Comparison of ENCODE assay signal across 8 cellular contexts in genomic region chr10:102641398-102641797, GRCh38. TPM values are rescaled to one million over a fixed set of nuclear protein-coding genes. Genes with fewer than 3 reads are reported as not detected.
A peak's percentile ranks its signal among the peaks of the same experiment; 100 is the strongest.
DNase-seq lines count a peak whose midpoint lies in the region; ATAC-seq and TF ChIP-seq lines count a peak whose summit lies in the region.

No MANE protein-coding gene starts in this region.

- no peaks in the 10 kb centered on the region for H3K9me3 Mint-ChIP-seq in T-helper 2 cell treated with Interferon-gamma antibody and Interleukin-4, amounts not matched to agents 5 μg/mL and 100 μg/mL, for 36 hours
- H3K9me3 Mint-ChIP-seq in WTC11: peaks cover 3% of the 10 kb centered on the region; the same call in 1 of the 2 replicates

- H3K36me3 Mint-ChIP-seq in T-helper 2 cell treated with Interferon-gamma antibody and Interleukin-4, amounts not matched to agents 5 μg/mL and 100 μg/mL, for 36 hours (ENCODE audit: low read depth): peaks cover 13% of the 10 kb centered on the region
- no peaks in the 10 kb centered on the region for H3K36me3 Mint-ChIP-seq in WTC11

- H3K4me1 ChIP-seq in suprapubic skin: peaks cover 9% of the 10 kb centered on the region

- TF ChIP-seq CTCF in WTC11 (IDR thresholded peaks at IDR 0.05) (no peak), suprapubic skin (IDR thresholded peaks at IDR 0.05) (no peak)

- 23% methylated on average over 7 of the region's 7 CpGs for WGBS in suprapubic skin

- H3K4me3 ChIP-seq in iPS-18c (ENCODE audit: insufficient read depth, low read depth, low read length) (peak overlapping the region; percentile 48), suprapubic skin (peak overlapping the region; percentile 73)

- no peaks in the 10 kb centered on the region for H3K36me3 ChIP-seq in suprapubic skin

- peak overlapping the region; percentile 83 for H3K27ac Mint-ChIP-seq in T-helper 2 cell treated with Interferon-gamma antibody and Interleukin-4, amounts not matched to agents 5 μg/mL and 100 μg/mL, for 36 hours
- H3K27ac Mint-ChIP-seq in WTC11: peak overlapping the region; percentile 99

- CTCF ChIA-PET in WTC11 (lab: Charles Lee): interaction anchor here (1.0 to 2.4 kb wide), 6 partner anchors 12 to 1600 kb away, joined by 3 to 11 read pairs (median 6); no protein-coding TSS in a partner anchor

- no peak for TF ChIP-seq EP300 in suprapubic skin (IDR thresholded peaks at IDR 0.05)

- H3K27me3 ChIP-seq in suprapubic skin: no peaks in the 10 kb centered on the region

- peak overlapping the region; percentile 99 for H3K27ac ChIP-seq in suprapubic skin

- no peak for TF ChIP-seq POLR2A in suprapubic skin (IDR thresholded peaks at IDR 0.05)

- POLR2A ChIA-PET in WTC11 (lab: Charles Lee): interaction anchor here (1.0 to 1.9 kb wide), 7 partner anchors 9 to 139 kb away, joined by 3 to 17 read pairs (median 6); partner anchors contain the start of genes ACTR1A, ARL3, SFXN2 and WBP1L

- H3K27me3 Mint-ChIP-seq in T-helper 2 cell treated with Interferon-gamma antibody and Interleukin-4, amounts not matched to agents 5 μg/mL and 100 μg/mL, for 36 hours (ENCODE audit: low read depth): no peaks in the 10 kb centered on the region
- peaks cover 4% of the 10 kb centered on the region; the same call in 1 of the 2 replicates for H3K27me3 Mint-ChIP-seq in WTC11 (ENCODE audit: low read depth)

- H3K4me1 Mint-ChIP-seq in T-helper 2 cell treated with Interferon-gamma antibody and Interleukin-4, amounts not matched to agents 5 μg/mL and 100 μg/mL, for 36 hours (ENCODE audit: low read depth): peaks cover 14% of the 10 kb centered on the region
- peaks cover 13% of the 10 kb centered on the region for H3K4me1 Mint-ChIP-seq in WTC11

- no peak for DNase-seq in T-helper 2 cell treated with Interferon-gamma antibody and Interleukin-4, amounts not matched to agents 5 μg/mL and 100 μg/mL, for 36 hours (ENCODE audit: low spot score)
- DNase-seq in T-helper 2 cell: no peak
- DNase-seq in WTC11 (ENCODE audit: low spot score): no peak
- no peak for DNase-seq in suprapubic skin (ENCODE audit: low spot score in 2 of 2)
- no peak for DNase-seq in C1 segment of cervical spinal cord (lab: John Stamatoyannopoulos, UW)
- no peak for DNase-seq in stimulated activated CD4-positive, alpha-beta T cell treated with anti-CD3 and anti-CD28 coated beads, Interleukin-1b, Interleukin-23, amount 100 ng/mL, for 48 hours
- no peak for DNase-seq in HUDEP-2 (lab: John Stamatoyannopoulos, UW; ENCODE audit: unreplicated experiment in 76 of 76)

- H3K4me3 Mint-ChIP-seq in T-helper 2 cell treated with Interferon-gamma antibody and Interleukin-4, amounts not matched to agents 5 μg/mL and 100 μg/mL, for 36 hours: peak overlapping the region; percentile 95
- H3K4me3 Mint-ChIP-seq in WTC11: peak overlapping the region; percentile 85

- ATAC-seq in WTC11: no peak

- H3K9me3 ChIP-seq in iPS-18c (ENCODE audit: control insufficient read depth, insufficient read depth, low read length): no peaks in the 10 kb centered on the region
- no peaks in the 10 kb centered on the region for H3K9me3 ChIP-seq in suprapubic skin

TF ChIP-seq in WTC11, 78 proteins besides CTCF, POLR2A, EP300 and RAD21 (continues in another document):
- no peak for TF ChIP-seq ZBTB21 (CRISPR knock-in tag; IDR thresholded peaks at IDR 0.05; ENCODE audit: borderline replicate concordance)
- no peak for TF ChIP-seq NFE2L1 (CRISPR knock-in tag; IDR thresholded peaks at IDR 0.05)
- TF ChIP-seq ZNF512 (CRISPR knock-in tag; IDR thresholded peaks at IDR 0.05; ENCODE audit: borderline replicate concordance): no peak
- no peak for TF ChIP-seq NFYB (CRISPR knock-in tag; conservative IDR thresholded peaks at IDR 0.05; ENCODE audit: low read depth)
- no peak for TF ChIP-seq NR3C1 (CRISPR knock-in tag; conservative IDR thresholded peaks at IDR 0.05; ENCODE audit: low read depth)
- no peak for TF ChIP-seq GRHL2 (CRISPR knock-in tag; IDR thresholded peaks at IDR 0.05; ENCODE audit: insufficient replicate concordance, severe bottlenecking)
- TF ChIP-seq E2F1 (CRISPR knock-in tag; IDR thresholded peaks at IDR 0.05): no peak
- no peak for TF ChIP-seq ARID4B (CRISPR knock-in tag; IDR thresholded peaks at IDR 0.05; ENCODE audit: borderline replicate concordance)
- no peak for TF ChIP-seq STAT6 (CRISPR knock-in tag; conservative IDR thresholded peaks at IDR 0.05; ENCODE audit: low read depth)
- TF ChIP-seq CREB1 (CRISPR knock-in tag; IDR thresholded peaks at IDR 0.05): no peak

RNA-seq across cellular contexts. Expression of gene TRIM8, which starts 2.9 kb away (rescaled TPM):
- total RNA-seq in WTC11 (2021): 36.3 to 40.3 TPM (median 36.8 TPM) in 3 replicates
- total RNA-seq in suprapubic skin: 100 to 1,000 TPM in 2 of 4 donors, 10 to 100 TPM in 2; 73.1 to 113 (median 96.1) TPM
